ENCODE assay signal across 13 cellular contexts in the genomic region with DNA sequence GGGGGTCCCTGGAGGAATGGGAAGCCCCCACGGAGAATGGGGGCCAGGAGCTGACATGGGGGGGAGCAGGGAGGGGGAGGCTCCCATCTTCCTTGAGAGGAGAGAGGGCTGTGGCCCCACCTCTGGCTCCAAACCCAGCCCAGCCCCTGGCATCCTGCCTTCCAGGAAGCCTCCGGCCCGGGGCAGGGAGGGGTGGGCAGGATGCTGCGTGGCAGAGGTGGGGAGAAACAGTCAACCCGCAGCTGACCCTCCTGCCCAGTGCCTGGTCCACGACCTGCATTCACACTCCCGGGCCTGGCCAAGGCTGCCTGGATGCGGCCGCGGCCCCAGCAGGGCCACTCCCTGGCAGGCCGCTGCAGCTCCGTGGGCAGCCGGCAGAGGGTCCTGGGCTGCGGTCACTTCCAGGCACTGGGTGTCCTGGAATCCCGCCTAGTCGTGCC. TPM values are rescaled to one million over a fixed set of nuclear protein-coding genes. Genes with fewer than 3 reads are reported as not detected.
DNase-seq lines count a peak whose midpoint lies in the region; ATAC-seq and TF ChIP-seq lines count a peak whose summit lies in the region.
"Had no signal": no experiment of that assay in that cellular context is flagged by ENCODE, and none has a peak within 500 bp of the region (broad histone marks: within the 10 kb centered on the region; RNA-seq: fewer than 3 reads in every experiment).

No MANE protein-coding gene starts in this region.

- DNase-seq in right atrium auricular region (ENCODE audit: low spot score) (no peak), sigmoid colon (peak; percentile 65), foreskin fibroblast (no peak), NCI-H1930 (lab: John Stamatoyannopoulos, UW) (no peak), ascending aorta (ENCODE audit: low spot score in 2 of 2) (no peak)
- DNase-seq: activated naive CD8-positive, alpha-beta T cell treated with anti-CD3 and anti-CD28 coated beads for 36 hours; effector CD8-positive, alpha-beta T cell; Kasumi-1; NCI-H2029; T-cell had no signal

- peaks cover 36 to 52% (median 40%) of the 10 kb centered on the region in 10 experiments for H3K4me1 ChIP-seq in BLaER1 treated with 17β-estradiol and CSF1 and Interleukin-3, amounts not matched to agents 10 nM and 100 nM
- H3K4me1 ChIP-seq in right atrium auricular region: peaks cover 0 to 30% of the 10 kb centered on the region in 2 donors
- H3K4me1 ChIP-seq in sigmoid colon: peaks cover 0 to 33% (median 28%) of the 10 kb centered on the region in 4 donors
- H3K4me1 ChIP-seq in ascending aorta: peaks cover 8 to 22% of the 10 kb centered on the region in 2 donors

- TF ChIP-seq EP300 in sigmoid colon (IDR thresholded peaks at IDR 0.05): no peak

- no peak overlapping the region for H3K4me3 ChIP-seq in BLaER1 treated with 17β-estradiol and CSF1 and Interleukin-3, amounts not matched to agents 10 nM and 100 nM
- H3K4me3 ChIP-seq in right atrium auricular region (peak overlapping the region; percentile 36 to 56), sigmoid colon (peak overlapping the region in 3 of 4 donors; percentile 32 to 45 (median 41)), foreskin fibroblast (ENCODE audit: low read depth in 1 of 2, low read length in 2 of 2) (no peak overlapping the region), ascending aorta (peak overlapping the region in 1 of 2 donors; percentile 54)

- H4K20me1 ChIP-seq in BLaER1 treated with 17β-estradiol and CSF1 and Interleukin-3, amounts not matched to agents 10 nM and 100 nM: peaks cover 0 to 4% (median 0%) of the 10 kb centered on the region in 11 experiments; a peak in 1 of 22 replicates

- H3K9me3 ChIP-seq in BLaER1 treated with 17β-estradiol and CSF1 and Interleukin-3, amounts not matched to agents 10 nM and 100 nM (replicated peaks in 1 of 11): no peaks in the 10 kb centered on the region
- no peaks in the 10 kb centered on the region for H3K9me3 ChIP-seq in right atrium auricular region
- no peaks in the 10 kb centered on the region for H3K9me3 ChIP-seq in sigmoid colon
- H3K9me3 ChIP-seq in ascending aorta: no peaks in the 10 kb centered on the region

- WGBS in sigmoid colon, 2 donors: 6 to 39% methylated on average over 16 of the region's 16 CpGs

- TF ChIP-seq CTCF in right atrium auricular region (IDR thresholded peaks at IDR 0.05) (no peak), sigmoid colon (IDR thresholded peaks at IDR 0.05) (no peak), foreskin fibroblast (IDR thresholded peaks at IDR 0.05; ENCODE audit: low read depth, low read length) (no peak), ascending aorta (IDR thresholded peaks at IDR 0.05) (no peak)

- H3K27me3 Mint-ChIP-seq in activated T-helper 17 cell treated with anti-CD3 and anti-CD28 coated beads, Interleukin-2, amount 50 U/mL, for 72 hours: peaks cover 14% of the 10 kb centered on the region

- H3K9me3 Mint-ChIP-seq in activated T-helper 17 cell treated with anti-CD3 and anti-CD28 coated beads, Interleukin-2, amount 50 U/mL, for 72 hours: no peaks in the 10 kb centered on the region
- H3K9me3 Mint-ChIP-seq: activated naive CD8-positive, alpha-beta T cell treated with anti-CD3 and anti-CD28 coated beads for 36 hours; T-cell had no signal

- TF ChIP-seq POLR2A in sigmoid colon (IDR thresholded peaks at IDR 0.05): no peak

- peaks cover under 1% of the 10 kb centered on the region for H3K36me3 Mint-ChIP-seq in activated T-helper 17 cell treated with anti-CD3 and anti-CD28 coated beads, Interleukin-2, amount 50 U/mL, for 72 hours (ENCODE audit: low read depth)
- H3K36me3 Mint-ChIP-seq: activated naive CD8-positive, alpha-beta T cell treated with anti-CD3 and anti-CD28 coated beads for 36 hours; T-cell had no signal

- intact Hi-C loops in sigmoid colon (cut with DNase I): no loop called here
- intact Hi-C loops in ascending aorta (cut with DNase I): no loop called here

- H3K27me3 ChIP-seq in BLaER1 treated with 17β-estradiol and CSF1 and Interleukin-3, amounts not matched to agents 10 nM and 100 nM: peaks cover 7 to 27% (median 8%) of the 10 kb centered on the region in 11 experiments
- H3K27me3 ChIP-seq in right atrium auricular region: peaks cover 14 to 27% of the 10 kb centered on the region in 2 donors
- H3K27me3 ChIP-seq in sigmoid colon: peaks cover 28 to 70% (median 39%) of the 10 kb centered on the region in 3 donors
- peaks cover 20% of the 10 kb centered on the region for H3K27me3 ChIP-seq in ascending aorta

- peak overlapping the region; percentile 59 for H3K4me3 Mint-ChIP-seq in activated T-helper 17 cell treated with anti-CD3 and anti-CD28 coated beads, Interleukin-2, amount 50 U/mL, for 72 hours
- H3K4me3 Mint-ChIP-seq: activated naive CD8-positive, alpha-beta T cell treated with anti-CD3 and anti-CD28 coated beads for 36 hours had no signal

- no peak overlapping the region for H3K9ac ChIP-seq in BLaER1 treated with 17β-estradiol and CSF1 and Interleukin-3, amounts not matched to agents 10 nM and 100 nM

- H3K4me2 ChIP-seq in BLaER1 treated with 17β-estradiol and CSF1 and Interleukin-3, amounts not matched to agents 10 nM and 100 nM: peak overlapping the region in 10 of 11 experiments; percentile 15 to 62 (median 34); a peak in 16 of 22 replicates

- H3K27ac ChIP-seq in BLaER1 treated with 17β-estradiol and CSF1 and Interleukin-3, amounts not matched to agents 10 nM and 100 nM: no peak overlapping the region
- H3K27ac ChIP-seq in right atrium auricular region: peak overlapping the region; percentile 53 to 58
- peak overlapping the region; percentile 18 to 73 (median 47) for H3K27ac ChIP-seq in sigmoid colon
- H3K27ac ChIP-seq in ascending aorta: peak overlapping the region in 1 of 2 donors; percentile 59

- ATAC-seq in activated T-helper 17 cell treated with anti-CD3 and anti-CD28 coated beads, Interleukin-2, amount 50 U/mL, for 72 hours (replicated peaks): no peak
- no peak for ATAC-seq in GM19395 (IDR thresholded peaks at IDR 0.05; ENCODE audit: unreplicated experiment)
- ATAC-seq: T-cell had no signal

- H3K4me1 Mint-ChIP-seq in activated T-helper 17 cell treated with anti-CD3 and anti-CD28 coated beads, Interleukin-2, amount 50 U/mL, for 72 hours: peaks cover 9% of the 10 kb centered on the region

- no peaks in the 10 kb centered on the region for H3K36me3 ChIP-seq in BLaER1 treated with 17β-estradiol and CSF1 and Interleukin-3, amounts not matched to agents 10 nM and 100 nM
- H3K36me3 ChIP-seq in right atrium auricular region (no peaks in the 10 kb centered on the region), sigmoid colon (no peaks in the 10 kb centered on the region), ascending aorta (no peaks in the 10 kb centered on the region)

- H3K27ac Mint-ChIP-seq in activated T-helper 17 cell treated with anti-CD3 and anti-CD28 coated beads, Interleukin-2, amount 50 U/mL, for 72 hours: no peak overlapping the region
- H3K27ac Mint-ChIP-seq: activated naive CD8-positive, alpha-beta T cell treated with anti-CD3 and anti-CD28 coated beads for 36 hours; T-cell had no signal

RNA-seq across cellular contexts. Expression of a gene that starts 39.0 kb away (rescaled TPM):
- total RNA-seq in activated T-helper 17 cell treated with anti-CD3 and anti-CD28 coated beads, Interleukin-2, amount 50 U/mL, for 72 hours: 1 to 10 TPM in 1 of 2 donors, under 1 TPM in 1; 0.50 to 3.6 TPM
- total RNA-seq in right atrium auricular region (1 to 10 TPM in 1 of 2 donors, under 1 TPM in 1; 0.98 to 2.3 TPM), sigmoid colon (1 to 10 TPM in 1 of 4 donors, under 1 TPM in 3; 0.36 to 1.7 (median 0.45) TPM), ascending aorta (1.1 TPM)
- polyA plus RNA-seq in sigmoid colon: 1 to 10 TPM in 2 of 3 donors, under 1 TPM in 1; 0.23 to 3.0 (median 2.8) TPM

Comparison
In these comparisons a context has a peak if more than half of its experiments do, and no peak if none do; other contexts are left out.
1. H3K27ac ChIP-seq: peak in right atrium auricular region (2 of 2) and sigmoid colon (4 of 4); none in BLaER1 treated with 17β-estradiol and CSF1 and Interleukin-3, amounts not matched to agents 10 nM and 100 nM (0 of 11).
2. H3K4me3 ChIP-seq: peak in right atrium auricular region (2 of 2) and sigmoid colon (3 of 4); none in BLaER1 treated with 17β-estradiol and CSF1 and Interleukin-3, amounts not matched to agents 10 nM and 100 nM (0 of 10) and foreskin fibroblast (0 of 2).